Comparison of ENCODE assay signal across 16 cellular contexts in the genomic region with DNA sequence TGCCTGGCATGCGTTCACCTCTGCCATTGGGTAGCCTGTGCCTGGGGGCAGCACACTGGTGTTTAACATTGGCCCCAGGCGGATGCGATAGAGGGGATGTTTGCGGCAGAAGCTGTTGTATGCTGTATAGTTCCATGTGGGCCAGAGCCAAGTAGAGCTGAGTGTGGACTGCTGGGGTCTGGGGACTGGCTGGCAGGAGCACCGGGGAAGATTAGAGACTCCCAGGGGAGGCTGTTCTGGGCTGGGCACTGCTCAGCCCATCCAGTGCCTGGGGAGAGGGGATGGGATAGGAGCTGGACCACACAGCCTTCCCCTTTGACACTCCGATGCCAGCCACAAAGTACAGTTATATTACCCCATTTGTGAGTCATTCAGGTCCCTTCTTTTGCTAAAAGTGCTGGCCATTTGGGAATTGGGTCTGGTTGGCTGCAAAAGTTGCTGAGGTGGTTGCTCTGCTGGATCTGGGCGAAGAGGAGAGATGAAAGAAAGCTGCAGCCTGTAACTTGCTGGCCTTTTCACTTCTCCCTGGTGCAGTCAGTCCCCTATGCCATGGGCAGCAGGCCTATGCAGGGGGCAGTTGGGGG.
DNase-seq lines count a peak whose midpoint lies in the region; ATAC-seq, FAIRE-seq and TF ChIP-seq lines count a peak whose summit lies in the region.
"Had no signal": no experiment of that assay in that cellular context is flagged by ENCODE, and none has a peak within 500 bp of the region (broad histone marks: within the 10 kb centered on the region; RNA-seq: fewer than 3 reads in every experiment).

No MANE protein-coding gene starts in this region.

- H3K27me3 ChIP-seq in HepG2 (ENCODE audit: control insufficient read depth in 1 of 2, insufficient read depth in 2 of 2, low read length in 2 of 2) (no peaks in the 10 kb centered on the region), right lobe of liver (no peaks in the 10 kb centered on the region), neuronal stem cell (ENCODE audit: control insufficient read depth in 3 of 3, insufficient read depth in 3 of 3, low read depth in 1 of 3, low read length in 3 of 3) (no peaks in the 10 kb centered on the region), aorta (ENCODE audit: control insufficient read depth in 1 of 2, insufficient read depth in 2 of 2, low read length in 1 of 2) (no peaks in the 10 kb centered on the region)
- H3K27me3 ChIP-seq: vagina had no signal

- no peak overlapping the region for H2BK120ac ChIP-seq in neuronal stem cell (ENCODE audit: low read depth, low read length)

- no peak overlapping the region for H4K91ac ChIP-seq in neuronal stem cell (ENCODE audit: low read depth, low read length, poor library complexity)

- H3K4me1 ChIP-seq in HepG2 (ENCODE audit: insufficient read depth, low read length): no peaks in the 10 kb centered on the region
- no peaks in the 10 kb centered on the region for H3K4me1 ChIP-seq in right lobe of liver
- peaks cover 20 to 28% of the 10 kb centered on the region in 2 donors for H3K4me1 ChIP-seq in neuronal stem cell (ENCODE audit: control insufficient read depth in 2 of 2, insufficient read depth in 1 of 2, low read depth in 1 of 2, low read length in 2 of 2)
- H3K4me1 ChIP-seq in aorta (ENCODE audit: control insufficient read depth in 1 of 2, insufficient read depth in 2 of 2, low read length in 2 of 2): no peaks in the 10 kb centered on the region

- no peak for FAIRE-seq in HepG2 (lab: Jason Lieb, UNC)

- H4K20me1 ChIP-seq in HepG2 (ENCODE audit: insufficient read depth, low read length): no peaks in the 10 kb centered on the region

- H4K8ac ChIP-seq in neuronal stem cell (ENCODE audit: low read depth, low read length): no peak overlapping the region

- TF ChIP-seq RAD21 in HepG2 (CRISPR knock-in tag; IDR thresholded peaks at IDR 0.05): no peak

- no peaks in the 10 kb centered on the region for H3K79me2 ChIP-seq in HepG2 (ENCODE audit: insufficient read depth, low read length)

- CTCF ChIA-PET in HepG2 (lab: Yijun Ruan, JAX; ENCODE audit: low intra/inter-chr PET ratio, low total read pairs): no interaction called here

- ATAC-seq in HepG2 (no peak), right lobe of liver (no peak), aorta (ENCODE audit: low FRiP score) (peak; percentile 2), GM21526 (IDR thresholded peaks at IDR 0.05; ENCODE audit: low FRiP score, unreplicated experiment) (no peak), HG03025 (IDR thresholded peaks at IDR 0.05; ENCODE audit: low FRiP score, unreplicated experiment) (no peak)
- ATAC-seq: activated T-helper 17 cell treated with anti-CD3 and anti-CD28 coated beads, Interleukin-2, amount 50 U/mL, for 72 hours; PC-3 had no signal

- no peak overlapping the region for H3K23ac ChIP-seq in neuronal stem cell (ENCODE audit: low read depth, low read length, poor library complexity)

- no peak overlapping the region for H2BK12ac ChIP-seq in neuronal stem cell (ENCODE audit: low read length)

- in situ Hi-C loops in HepG2 (cut with HindIII; ENCODE audit: extremely low pct_ligation_motif_present, low pct_unique_long_range_greater_than_20kb): no loop called here

- no peaks in the 10 kb centered on the region for H3K79me1 ChIP-seq in neuronal stem cell (ENCODE audit: low read depth, low read length)

- H3K4ac ChIP-seq in neuronal stem cell (ENCODE audit: low read length): no peak overlapping the region

- no peak overlapping the region for H3K9ac ChIP-seq in HepG2 (ENCODE audit: insufficient read depth, low read depth, low read length)
- no peak overlapping the region for H3K9ac ChIP-seq in neuronal stem cell (ENCODE audit: low read depth, low read length, poor library complexity)

- TF ChIP-seq POLR2A in HepG2 (IDR thresholded peaks at IDR 0.05; ENCODE audit: insufficient read depth in 1 of 2, low read depth in 2 of 2, low read length in 2 of 2): no peak
- TF ChIP-seq POLR2A in right lobe of liver (IDR thresholded peaks at IDR 0.05): no peak

- POLR2A ChIA-PET in HepG2 (lab: Yijun Ruan, JAX): no interaction called here

- H3K4me3 ChIP-seq in HepG2 (replicated peaks in 1 of 3; ENCODE audit: insufficient read depth in 1 of 3, low read depth in 2 of 3, low read length in 3 of 3) (no peak overlapping the region), right lobe of liver (no peak overlapping the region), fibroblast of the aortic adventitia (ENCODE audit: low read depth, low read length) (no peak overlapping the region), neuronal stem cell (ENCODE audit: low read length in 2 of 2) (no peak overlapping the region), aorta (ENCODE audit: low read length in 2 of 2) (no peak overlapping the region)
- H3K4me3 ChIP-seq: SK-N-MC, vagina had no signal

- TF ChIP-seq CTCF in HepG2 (CRISPR knock-in tag; IDR thresholded peaks at IDR 0.05) (no peak), right lobe of liver (IDR thresholded peaks at IDR 0.05) (no peak), fibroblast of the aortic adventitia (IDR thresholded peaks at IDR 0.05; ENCODE audit: insufficient read depth, low read length) (no peak)

- WGBS in HepG2 (ENCODE audit: low lambda C conversion rate): 100% methylated on average over 4 of the region's 7 CpGs
- WGBS in right lobe of liver (ENCODE audit: insufficient coverage, low coverage, low lambda C conversion rate, missing lambda C conversion rate): 57% methylated on average over 1 of the region's 7 CpGs
- WGBS in neuronal stem cell (ENCODE audit: extremely low coverage in 2 of 2, insufficient read length in 2 of 2, insufficient replicate concordance in 1 of 2), 2 donors: no CpG with 5 or more reads among the region's 7 CpGs
- 8 to 21% methylated on average over 7 of the region's 7 CpGs for WGBS in aorta, 2 donors

- H3K4me2 ChIP-seq in HepG2 (ENCODE audit: low read depth, low read length) (no peak overlapping the region), neuronal stem cell (ENCODE audit: insufficient read depth, low read length, poor library complexity, severe bottlenecking) (no peak overlapping the region)

- no TSS peak for BruUV-seq in HepG2 (replicated peaks; lab: Mats Ljungman, UMichigan)

- no peak overlapping the region for H3K14ac ChIP-seq in neuronal stem cell (ENCODE audit: low read length)

- H2BK15ac ChIP-seq in neuronal stem cell (ENCODE audit: low read length): peak overlapping the region; percentile 40

- peak overlapping the region; percentile 68 for H3K18ac ChIP-seq in neuronal stem cell (ENCODE audit: low read length)

- H2AFZ ChIP-seq in HepG2 (ENCODE audit: low read length) (no peak overlapping the region), neuronal stem cell (ENCODE audit: low read length) (no peak overlapping the region)

- TF ChIP-seq EP300 in HepG2 (IDR thresholded peaks at IDR 0.05; ENCODE audit: low read depth in 2 of 2, low read length in 2 of 2): no peak
- no peak for TF ChIP-seq EP300 in HepG2 (CRISPR knock-in tag; IDR thresholded peaks at IDR 0.05; ENCODE audit: borderline replicate concordance)

- H3K27ac ChIP-seq in HepG2 (ENCODE audit: extremely low read length, insufficient read depth, low read length) (no peak overlapping the region), right lobe of liver (no peak overlapping the region), neuronal stem cell (replicated peaks; ENCODE audit: low read length) (no peak overlapping the region), aorta (ENCODE audit: low read depth in 1 of 2, low read length in 2 of 2) (peak overlapping the region; percentile 23 to 74)
- H3K27ac ChIP-seq: SK-N-MC had no signal

- peak overlapping the region; percentile 73 for H2AK5ac ChIP-seq in neuronal stem cell (ENCODE audit: low read depth, low read length)

- H2BK5ac ChIP-seq in neuronal stem cell (ENCODE audit: low read length): no peak overlapping the region

- H3K36me3 ChIP-seq in HepG2 (replicated peaks in 1 of 2; ENCODE audit: control insufficient read depth in 1 of 2, insufficient read depth in 2 of 2, low read length in 2 of 2): peaks cover 41 to 77% of the 10 kb centered on the region in 2 experiments
- peaks cover 0 to 41% (median 1%) of the 10 kb centered on the region in 4 donors for H3K36me3 ChIP-seq in right lobe of liver
- peaks cover 0 to 3% of the 10 kb centered on the region in 2 donors for H3K36me3 ChIP-seq in neuronal stem cell (replicated peaks in 1 of 2; ENCODE audit: control insufficient read depth in 2 of 2, insufficient read depth in 2 of 2, low read length in 2 of 2)
- H3K36me3 ChIP-seq in aorta (ENCODE audit: control insufficient read depth in 1 of 2, insufficient read depth in 2 of 2, low read length in 1 of 2): peaks cover 0 to 2% of the 10 kb centered on the region in 2 donors
- H3K36me3 ChIP-seq: vagina had no signal

- intact Hi-C loops in HepG2 (cut with micrococcal nuclease; ENCODE audit: unreplicated experiment) (no loop called here), right lobe of liver (cut with DNase I) (no loop called here), aorta (cut with DNase I) (no loop called here)

- no peaks in the 10 kb centered on the region for H3K9me3 ChIP-seq in HepG2 (ENCODE audit: low read length)
- no peaks in the 10 kb centered on the region for H3K9me3 ChIP-seq in right lobe of liver
- H3K9me3 ChIP-seq in neuronal stem cell (replicated peaks in 1 of 2; ENCODE audit: control insufficient read depth in 2 of 2, insufficient read depth in 1 of 2, low read depth in 1 of 2, low read length in 2 of 2): no peaks in the 10 kb centered on the region
- no peaks in the 10 kb centered on the region for H3K9me3 ChIP-seq in aorta (ENCODE audit: control insufficient read depth, low read length)
- H3K9me3 ChIP-seq: vagina had no signal

- DNase-seq in HepG2 (ENCODE audit: low spot score): no peak
- DNase-seq in right lobe of liver: no peak
- peak; percentile 12 for DNase-seq in fibroblast of the aortic adventitia (ENCODE audit: low read depth)
- no peak for DNase-seq in neuronal stem cell (ENCODE audit: low spot score)
- DNase-seq in aorta: no peak
- no peak for DNase-seq in ecto neural progenitor cell (ENCODE audit: low spot score)
- DNase-seq: Calu3, GOT3, NCI-H1694, NCI-H526 treated with DMSO at 0.1 percent for 48 hours, PC-3 had no signal

TF ChIP-seq in HepG2, 621 proteins besides CTCF, POLR2A, EP300 and RAD21:
- TF ChIP-seq AGO2 (optimal IDR thresholded peaks at IDR 0.05; ENCODE audit: low read depth, low read length) (peak; percentile 5), MEIS1 (CRISPR knock-in tag; IDR thresholded peaks at IDR 0.05; ENCODE audit: borderline replicate concordance) (no peak), ZFY (CRISPR knock-in tag; IDR thresholded peaks at IDR 0.05) (no peak)

Comparison
In these comparisons a context has a peak if more than half of its experiments do, and no peak if none do; other contexts are left out.
1. H3K27ac ChIP-seq: peak in aorta (2 of 2); none in HepG2 (single experiment), right lobe of liver (0 of 3) and neuronal stem cell (single experiment).